1 cellular context compared by ENCODE assay signal in the genomic region with DNA sequence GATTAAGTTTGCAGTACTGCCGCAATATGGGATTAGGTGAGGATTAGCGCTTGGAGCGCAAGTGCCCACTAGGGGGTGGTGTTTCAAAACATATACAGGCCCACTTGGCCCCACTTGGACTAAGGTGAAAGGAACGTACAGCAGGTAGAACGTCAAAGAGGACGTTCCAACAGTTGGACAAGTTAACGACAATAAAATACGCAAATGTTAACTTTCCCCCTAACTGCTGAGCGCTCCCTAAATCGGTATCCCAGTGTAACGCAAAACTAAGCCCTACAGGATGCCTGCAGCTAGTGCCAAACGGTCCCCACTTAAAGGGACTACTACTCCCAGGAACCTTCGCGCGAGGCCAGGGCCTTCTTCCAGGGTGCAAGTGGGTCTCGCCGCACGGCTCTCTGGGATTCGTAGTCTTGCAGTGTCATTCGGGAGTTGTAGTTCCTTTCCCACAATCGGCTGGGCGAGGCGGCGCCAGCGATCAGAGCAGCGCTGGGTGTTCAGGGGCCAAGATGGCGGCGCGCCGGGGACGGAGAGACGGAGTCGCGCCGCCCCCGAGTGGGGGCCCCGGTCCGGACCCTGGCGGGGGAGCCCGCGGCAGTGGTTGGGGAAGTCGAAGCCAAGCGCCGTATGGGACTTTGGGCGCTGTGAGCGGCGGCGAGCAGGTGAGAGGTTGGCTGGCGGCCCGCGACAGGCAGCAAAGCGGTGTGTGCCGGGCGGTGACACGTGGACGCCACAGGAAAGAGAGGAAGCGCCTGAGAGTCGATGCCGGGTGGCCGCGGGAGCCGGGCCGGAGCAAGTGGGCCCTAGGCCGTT.
A peak's percentile ranks its signal among the peaks of the same experiment; 100 is the strongest.
TF ChIP-seq lines count a peak whose summit lies in the region.

A gene with protein sequence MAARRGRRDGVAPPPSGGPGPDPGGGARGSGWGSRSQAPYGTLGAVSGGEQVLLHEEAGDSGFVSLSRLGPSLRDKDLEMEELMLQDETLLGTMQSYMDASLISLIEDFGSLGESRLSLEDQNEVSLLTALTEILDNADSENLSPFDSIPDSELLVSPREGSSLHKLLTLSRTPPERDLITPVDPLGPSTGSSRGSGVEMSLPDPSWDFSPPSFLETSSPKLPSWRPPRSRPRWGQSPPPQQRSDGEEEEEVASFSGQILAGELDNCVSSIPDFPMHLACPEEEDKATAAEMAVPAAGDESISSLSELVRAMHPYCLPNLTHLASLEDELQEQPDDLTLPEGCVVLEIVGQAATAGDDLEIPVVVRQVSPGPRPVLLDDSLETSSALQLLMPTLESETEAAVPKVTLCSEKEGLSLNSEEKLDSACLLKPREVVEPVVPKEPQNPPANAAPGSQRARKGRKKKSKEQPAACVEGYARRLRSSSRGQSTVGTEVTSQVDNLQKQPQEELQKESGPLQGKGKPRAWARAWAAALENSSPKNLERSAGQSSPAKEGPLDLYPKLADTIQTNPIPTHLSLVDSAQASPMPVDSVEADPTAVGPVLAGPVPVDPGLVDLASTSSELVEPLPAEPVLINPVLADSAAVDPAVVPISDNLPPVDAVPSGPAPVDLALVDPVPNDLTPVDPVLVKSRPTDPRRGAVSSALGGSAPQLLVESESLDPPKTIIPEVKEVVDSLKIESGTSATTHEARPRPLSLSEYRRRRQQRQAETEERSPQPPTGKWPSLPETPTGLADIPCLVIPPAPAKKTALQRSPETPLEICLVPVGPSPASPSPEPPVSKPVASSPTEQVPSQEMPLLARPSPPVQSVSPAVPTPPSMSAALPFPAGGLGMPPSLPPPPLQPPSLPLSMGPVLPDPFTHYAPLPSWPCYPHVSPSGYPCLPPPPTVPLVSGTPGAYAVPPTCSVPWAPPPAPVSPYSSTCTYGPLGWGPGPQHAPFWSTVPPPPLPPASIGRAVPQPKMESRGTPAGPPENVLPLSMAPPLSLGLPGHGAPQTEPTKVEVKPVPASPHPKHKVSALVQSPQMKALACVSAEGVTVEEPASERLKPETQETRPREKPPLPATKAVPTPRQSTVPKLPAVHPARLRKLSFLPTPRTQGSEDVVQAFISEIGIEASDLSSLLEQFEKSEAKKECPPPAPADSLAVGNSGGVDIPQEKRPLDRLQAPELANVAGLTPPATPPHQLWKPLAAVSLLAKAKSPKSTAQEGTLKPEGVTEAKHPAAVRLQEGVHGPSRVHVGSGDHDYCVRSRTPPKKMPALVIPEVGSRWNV (N-terminal part only) (plus strand): TSS at position 478 of the 810 bp plus-strand sequence. CDS start 29 bp downstream, at position 507.

TF ChIP-seq in WTC11, 78 proteins besides CTCF, POLR2A, EP300 and RAD21 (continued from another document and continues in another):
- TF ChIP-seq, protein P1, sequence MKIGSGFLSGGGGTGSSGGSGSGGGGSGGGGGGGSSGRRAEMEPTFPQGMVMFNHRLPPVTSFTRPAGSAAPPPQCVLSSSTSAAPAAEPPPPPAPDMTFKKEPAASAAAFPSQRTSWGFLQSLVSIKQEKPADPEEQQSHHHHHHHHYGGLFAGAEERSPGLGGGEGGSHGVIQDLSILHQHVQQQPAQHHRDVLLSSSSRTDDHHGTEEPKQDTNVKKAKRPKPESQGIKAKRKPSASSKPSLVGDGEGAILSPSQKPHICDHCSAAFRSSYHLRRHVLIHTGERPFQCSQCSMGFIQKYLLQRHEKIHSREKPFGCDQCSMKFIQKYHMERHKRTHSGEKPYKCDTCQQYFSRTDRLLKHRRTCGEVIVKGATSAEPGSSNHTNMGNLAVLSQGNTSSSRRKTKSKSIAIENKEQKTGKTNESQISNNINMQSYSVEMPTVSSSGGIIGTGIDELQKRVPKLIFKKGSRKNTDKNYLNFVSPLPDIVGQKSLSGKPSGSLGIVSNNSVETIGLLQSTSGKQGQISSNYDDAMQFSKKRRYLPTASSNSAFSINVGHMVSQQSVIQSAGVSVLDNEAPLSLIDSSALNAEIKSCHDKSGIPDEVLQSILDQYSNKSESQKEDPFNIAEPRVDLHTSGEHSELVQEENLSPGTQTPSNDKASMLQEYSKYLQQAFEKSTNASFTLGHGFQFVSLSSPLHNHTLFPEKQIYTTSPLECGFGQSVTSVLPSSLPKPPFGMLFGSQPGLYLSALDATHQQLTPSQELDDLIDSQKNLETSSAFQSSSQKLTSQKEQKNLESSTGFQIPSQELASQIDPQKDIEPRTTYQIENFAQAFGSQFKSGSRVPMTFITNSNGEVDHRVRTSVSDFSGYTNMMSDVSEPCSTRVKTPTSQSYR (CRISPR knock-in tag; IDR thresholded peaks at IDR 0.05), result no peak
- TF ChIP-seq TP53 (CRISPR knock-in tag; IDR thresholded peaks at IDR 0.05) (no peak; the same call in 1 of the 2 replicates), ZBTB43 (CRISPR knock-in tag; IDR thresholded peaks at IDR 0.05) (no peak), ZMAT4 (CRISPR knock-in tag; IDR thresholded peaks at IDR 0.05) (no peak), ESRRA (CRISPR knock-in tag; IDR thresholded peaks at IDR 0.05; ENCODE audit: borderline replicate concordance) (no peak), KAT7 (CRISPR knock-in tag; IDR thresholded peaks at IDR 0.05; ENCODE audit: borderline replicate concordance) (no peak), MYBL2 (CRISPR knock-in tag; IDR thresholded peaks at IDR 0.05) (no peak), IRF2 (CRISPR knock-in tag; IDR thresholded peaks at IDR 0.05; ENCODE audit: borderline replicate concordance, low read depth) (no peak), ZNF396 (CRISPR knock-in tag; IDR thresholded peaks at IDR 0.05; ENCODE audit: borderline replicate concordance) (no peak), NR2C2 (CRISPR knock-in tag; IDR thresholded peaks at IDR 0.05) (no peak), ATF2 (CRISPR knock-in tag; IDR thresholded peaks at IDR 0.05; ENCODE audit: borderline replicate concordance, low read depth) (no peak), E2F4 (CRISPR knock-in tag; IDR thresholded peaks at IDR 0.05; ENCODE audit: borderline replicate concordance, low read depth) (0 out of 2 replicates have a peak, but pooled peaks have one; percentile 31), ZNF232 (CRISPR knock-in tag; IDR thresholded peaks at IDR 0.05) (peak; percentile 40; the same call in 1 of the 2 replicates), JAZF1 (CRISPR knock-in tag; IDR thresholded peaks at IDR 0.05) (no peak), JUN (CRISPR knock-in tag; IDR thresholded peaks at IDR 0.05) (0 out of 2 replicates have a peak, but pooled peaks have one; percentile 52), NFYB (CRISPR knock-in tag; conservative IDR thresholded peaks at IDR 0.05; ENCODE audit: low read depth) (no peak), ZNF219 (CRISPR knock-in tag; IDR thresholded peaks at IDR 0.05; ENCODE audit: borderline replicate concordance) (no peak), SP1 (CRISPR knock-in tag; conservative IDR thresholded peaks at IDR 0.05) (peak; percentile 76), ZNF263 (CRISPR knock-in tag; IDR thresholded peaks at IDR 0.05; ENCODE audit: low read depth) (no peak), MXD4 (CRISPR knock-in tag; IDR thresholded peaks at IDR 0.05; ENCODE audit: borderline replicate concordance) (no peak), ZNF423 (CRISPR knock-in tag; IDR thresholded peaks at IDR 0.05) (no peak), RORB (CRISPR knock-in tag; IDR thresholded peaks at IDR 0.05) (no peak), USF1 (CRISPR knock-in tag; IDR thresholded peaks at IDR 0.05) (no peak; the same call in 1 of the 2 replicates), ZNF317 (CRISPR knock-in tag; IDR thresholded peaks at IDR 0.05; ENCODE audit: borderline replicate concordance, low read depth) (no peak), MLX (CRISPR knock-in tag; IDR thresholded peaks at IDR 0.05) (no peak), HMGA2 (CRISPR knock-in tag; IDR thresholded peaks at IDR 0.05) (no peak)
- TF ChIP-seq, protein P2, sequence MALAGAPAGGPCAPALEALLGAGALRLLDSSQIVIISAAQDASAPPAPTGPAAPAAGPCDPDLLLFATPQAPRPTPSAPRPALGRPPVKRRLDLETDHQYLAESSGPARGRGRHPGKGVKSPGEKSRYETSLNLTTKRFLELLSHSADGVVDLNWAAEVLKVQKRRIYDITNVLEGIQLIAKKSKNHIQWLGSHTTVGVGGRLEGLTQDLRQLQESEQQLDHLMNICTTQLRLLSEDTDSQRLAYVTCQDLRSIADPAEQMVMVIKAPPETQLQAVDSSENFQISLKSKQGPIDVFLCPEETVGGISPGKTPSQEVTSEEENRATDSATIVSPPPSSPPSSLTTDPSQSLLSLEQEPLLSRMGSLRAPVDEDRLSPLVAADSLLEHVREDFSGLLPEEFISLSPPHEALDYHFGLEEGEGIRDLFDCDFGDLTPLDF (CRISPR knock-in tag; IDR thresholded peaks at IDR 0.05), result 0 out of 2 replicates have a peak, but pooled peaks have one; percentile 12
- TF ChIP-seq, protein P3, sequence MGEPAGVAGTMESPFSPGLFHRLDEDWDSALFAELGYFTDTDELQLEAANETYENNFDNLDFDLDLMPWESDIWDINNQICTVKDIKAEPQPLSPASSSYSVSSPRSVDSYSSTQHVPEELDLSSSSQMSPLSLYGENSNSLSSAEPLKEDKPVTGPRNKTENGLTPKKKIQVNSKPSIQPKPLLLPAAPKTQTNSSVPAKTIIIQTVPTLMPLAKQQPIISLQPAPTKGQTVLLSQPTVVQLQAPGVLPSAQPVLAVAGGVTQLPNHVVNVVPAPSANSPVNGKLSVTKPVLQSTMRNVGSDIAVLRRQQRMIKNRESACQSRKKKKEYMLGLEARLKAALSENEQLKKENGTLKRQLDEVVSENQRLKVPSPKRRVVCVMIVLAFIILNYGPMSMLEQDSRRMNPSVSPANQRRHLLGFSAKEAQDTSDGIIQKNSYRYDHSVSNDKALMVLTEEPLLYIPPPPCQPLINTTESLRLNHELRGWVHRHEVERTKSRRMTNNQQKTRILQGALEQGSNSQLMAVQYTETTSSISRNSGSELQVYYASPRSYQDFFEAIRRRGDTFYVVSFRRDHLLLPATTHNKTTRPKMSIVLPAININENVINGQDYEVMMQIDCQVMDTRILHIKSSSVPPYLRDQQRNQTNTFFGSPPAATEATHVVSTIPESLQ (CRISPR knock-in tag; IDR thresholded peaks at IDR 0.05), result no peak
- TF ChIP-seq, protein P4, sequence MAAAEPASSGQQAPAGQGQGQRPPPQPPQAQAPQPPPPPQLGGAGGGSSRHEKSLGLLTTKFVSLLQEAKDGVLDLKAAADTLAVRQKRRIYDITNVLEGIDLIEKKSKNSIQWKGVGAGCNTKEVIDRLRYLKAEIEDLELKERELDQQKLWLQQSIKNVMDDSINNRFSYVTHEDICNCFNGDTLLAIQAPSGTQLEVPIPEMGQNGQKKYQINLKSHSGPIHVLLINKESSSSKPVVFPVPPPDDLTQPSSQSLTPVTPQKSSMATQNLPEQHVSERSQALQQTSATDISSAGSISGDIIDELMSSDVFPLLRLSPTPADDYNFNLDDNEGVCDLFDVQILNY (CRISPR knock-in tag; IDR thresholded peaks at IDR 0.05), result peak; percentile 84
- TF ChIP-seq, protein P5, sequence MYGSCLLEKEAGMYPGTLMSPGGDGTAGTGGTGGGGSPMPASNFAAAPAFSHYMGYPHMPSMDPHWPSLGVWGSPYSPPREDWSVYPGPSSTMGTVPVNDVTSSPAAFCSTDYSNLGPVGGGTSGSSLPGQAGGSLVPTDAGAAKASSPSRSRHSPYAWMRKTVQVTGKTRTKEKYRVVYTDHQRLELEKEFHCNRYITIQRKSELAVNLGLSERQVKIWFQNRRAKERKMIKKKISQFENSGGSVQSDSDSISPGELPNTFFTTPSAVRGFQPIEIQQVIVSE (CRISPR knock-in tag; IDR thresholded peaks at IDR 0.05; ENCODE audit: borderline replicate concordance), result no peak
